Comparison of ENCODE assay signal across 22 cellular contexts in genomic region chr10:15763001-15763400, GRCh38. TPM values are rescaled to one million over a fixed set of nuclear protein-coding genes. Genes with fewer than 3 reads are reported as not detected.
DNase-seq lines count a peak whose midpoint lies in the region; ATAC-seq and TF ChIP-seq lines count a peak whose summit lies in the region.
"Had no signal": no experiment of that assay in that cellular context is flagged by ENCODE, and none has a peak within 500 bp of the region (broad histone marks: within the 10 kb centered on the region; RNA-seq: fewer than 3 reads in every experiment).

No MANE protein-coding gene starts in this region.

- ATAC-seq in left ventricle myocardium superior = peak; percentile 72
- ATAC-seq in GM19397 (IDR thresholded peaks at IDR 0.05; ENCODE audit: unreplicated experiment) = no peak
- ATAC-seq in activated CD8-positive, alpha-beta T cell treated with anti-CD3 and anti-CD28 coated beads for 36 hours = no peak
- ATAC-seq: A549 had no signal

- peak; percentile 10 for DNase-seq in NCI-H345 treated with DMSO at 0.1 percent for 48 hours (lab: John Stamatoyannopoulos, UW; ENCODE audit: unreplicated experiment)
- DNase-seq in NCI-H345 (lab: John Stamatoyannopoulos, UW) = no peak
- peak; percentile 73 for DNase-seq in DMS 273 (lab: John Stamatoyannopoulos, UW; ENCODE audit: unreplicated experiment)
- DNase-seq in NCI-H446 treated with DMSO at 0.1 percent for 48 hours (lab: John Stamatoyannopoulos, UW) = peak; percentile 51
- peak; percentile 42 for DNase-seq in left ventricle myocardium superior
- no peak for DNase-seq in activated CD8-positive, alpha-beta T cell treated with anti-CD3 and anti-CD28 coated beads for 36 hours
- DNase-seq: AML-193; C1 segment of cervical spinal cord; Caco-2; CD4-positive, alpha-beta memory T cell; GM23248; H7; NCI-H1092 treated with DMSO at 0.1 percent for 48 hours; NCI-H146; NCI-H2029; NCI-H526; RPMI8226; SHP77 treated with DMSO at 0.1 percent for 48 hours; SW 1271 had no signal

- H3K27ac Mint-ChIP-seq in activated CD8-positive, alpha-beta T cell treated with anti-CD3 and anti-CD28 coated beads for 36 hours = no peak overlapping the region
- H3K27ac Mint-ChIP-seq: CD4-positive, alpha-beta memory T cell; T-helper 1 cell treated with Interleukin-12 subunit alpha and Interleukin-12 subunit beta and Interleukin-4 antibody, amounts not matched to agents 30 μg/mL and 1 μg/mL, for 36 hours had no signal

- CTCF ChIA-PET in activated CD8-positive, alpha-beta T cell treated with anti-CD3 and anti-CD28 coated beads for 36 hours (lab: Charles Lee) = no interaction called here

- peaks cover 2% of the 10 kb centered on the region for H3K36me3 Mint-ChIP-seq in activated CD8-positive, alpha-beta T cell treated with anti-CD3 and anti-CD28 coated beads for 36 hours (ENCODE audit: low read depth)

- POLR2A ChIA-PET in activated CD8-positive, alpha-beta T cell treated with anti-CD3 and anti-CD28 coated beads for 36 hours (lab: Charles Lee) = interaction anchor here (0.7 kb wide), 1 partner anchor 614 kb away, joined by 3 read pairs; no protein-coding TSS in a partner anchor

- no peak overlapping the region for H3K4me3 Mint-ChIP-seq in activated CD8-positive, alpha-beta T cell treated with anti-CD3 and anti-CD28 coated beads for 36 hours
- H3K4me3 Mint-ChIP-seq: CD4-positive, alpha-beta memory T cell; T-helper 1 cell treated with Interleukin-12 subunit alpha and Interleukin-12 subunit beta and Interleukin-4 antibody, amounts not matched to agents 30 μg/mL and 1 μg/mL, for 36 hours had no signal

- H3K27me3 Mint-ChIP-seq in activated CD8-positive, alpha-beta T cell treated with anti-CD3 and anti-CD28 coated beads for 36 hours = peaks cover 2% of the 10 kb centered on the region

- H3K4me1 Mint-ChIP-seq in activated CD8-positive, alpha-beta T cell treated with anti-CD3 and anti-CD28 coated beads for 36 hours (ENCODE audit: low read depth) = no peaks in the 10 kb centered on the region
- H3K4me1 Mint-ChIP-seq: CD4-positive, alpha-beta memory T cell had no signal

- intact Hi-C loops in left ventricle myocardium superior (cut with micrococcal nuclease) = no loop called here
- intact Hi-C loops in activated CD8-positive, alpha-beta T cell treated with anti-CD3 and anti-CD28 coated beads for 36 hours (cut with micrococcal nuclease) = no loop called here

- no peak for TF ChIP-seq CTCF in activated CD8-positive, alpha-beta T cell treated with anti-CD3 and anti-CD28 coated beads for 36 hours (IDR thresholded peaks at IDR 0.05)

- H3K9me3 Mint-ChIP-seq in activated CD8-positive, alpha-beta T cell treated with anti-CD3 and anti-CD28 coated beads for 36 hours = peaks cover 4% of the 10 kb centered on the region

RNA-seq across cellular contexts. Expression of gene ITGA8, which starts 43.3 kb away (rescaled TPM):
- total RNA-seq in left ventricle myocardium superior = 0.82 TPM
- not detected for total RNA-seq in activated CD8-positive, alpha-beta T cell treated with anti-CD3 and anti-CD28 coated beads for 36 hours
- total RNA-seq: Caco-2; CD4-positive, alpha-beta memory T cell had no signal

Comparison
In these comparisons a context has a peak if more than half of its experiments do, and no peak if none do; other contexts are left out.
1. DNase-seq: peak in NCI-H345 treated with DMSO at 0.1 percent for 48 hours (single experiment), DMS 273 (single experiment), NCI-H446 treated with DMSO at 0.1 percent for 48 hours (single experiment) and left ventricle myocardium superior (single experiment); none in NCI-H345 (single experiment) and activated CD8-positive, alpha-beta T cell treated with anti-CD3 and anti-CD28 coated beads for 36 hours (single experiment).